8 cellular contexts compared by ENCODE assay signal in the genomic region with DNA sequence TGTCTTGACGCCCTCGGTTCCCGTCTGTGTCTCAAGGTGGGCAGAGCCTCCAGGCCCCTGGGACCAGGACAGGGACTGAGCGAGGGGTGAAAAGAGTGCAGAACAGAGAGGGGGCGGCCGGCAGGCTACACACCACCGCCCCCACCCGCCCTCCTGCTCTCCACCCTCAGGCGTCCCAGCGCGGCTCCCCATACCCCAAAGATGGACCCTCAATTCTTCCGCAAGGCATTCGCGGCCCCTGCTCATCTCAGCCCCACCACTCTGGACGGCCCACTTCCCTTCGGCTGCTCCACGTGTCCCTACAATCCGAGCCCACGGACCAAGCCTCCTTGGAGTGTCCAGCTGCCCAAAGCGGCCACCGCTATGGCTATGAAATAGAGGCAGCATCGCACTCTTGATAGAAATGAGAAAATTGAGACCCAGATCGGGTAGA. TPM values are rescaled to one million over a fixed set of nuclear protein-coding genes. Genes with fewer than 3 reads are reported as not detected.
DNase-seq lines count a peak whose midpoint lies in the region; ATAC-seq and TF ChIP-seq lines count a peak whose summit lies in the region.

No MANE protein-coding gene starts in this region.

- H4K20me1 ChIP-seq in osteoblast (ENCODE audit: insufficient read depth, low read length), result peaks cover 50% of the 10 kb centered on the region

- H3K9me3 ChIP-seq in Caco-2 (no peaks in the 10 kb centered on the region), NT2/D1 (ENCODE audit: insufficient read depth, low read length) (peaks cover 7% of the 10 kb centered on the region; the same call in 1 of the 2 replicates), endocrine pancreas (ENCODE audit: control insufficient read depth, low read length) (no peaks in the 10 kb centered on the region), osteoblast (ENCODE audit: low read depth, low read length) (no peaks in the 10 kb centered on the region)

- POLR2A ChIA-PET in Caco-2 (lab: Charles Lee), result no interaction called here

- CTCF ChIA-PET in Caco-2 (lab: Charles Lee), result no interaction called here

- peak overlapping the region; percentile 73 for H3K4me2 ChIP-seq in osteoblast (ENCODE audit: insufficient read depth, low read length)

- H2AFZ ChIP-seq in osteoblast (ENCODE audit: low read length), result no peak overlapping the region

- H3K4me1 ChIP-seq in Caco-2 (peaks cover 45% of the 10 kb centered on the region), NT2/D1 (ENCODE audit: insufficient read depth, insufficient read length) (peaks cover 24% of the 10 kb centered on the region), endocrine pancreas (ENCODE audit: control insufficient read depth, insufficient read depth, low read length) (no peaks in the 10 kb centered on the region), osteoblast (ENCODE audit: insufficient read depth, low read length) (peaks cover 25% of the 10 kb centered on the region)

- peak overlapping the region; percentile 89 for H3K4me3 ChIP-seq in Caco-2 (ENCODE audit: low read depth, low read length)
- peak overlapping the region; percentile 84 for H3K4me3 ChIP-seq in NT2/D1 (ENCODE audit: insufficient read length, low read depth)
- no peak overlapping the region for H3K4me3 ChIP-seq in endocrine pancreas (ENCODE audit: control insufficient read depth, insufficient read depth, low read length)
- H3K4me3 ChIP-seq in osteoblast (ENCODE audit: insufficient read depth, low read length), result peak overlapping the region; percentile 89

- peaks cover 14% of the 10 kb centered on the region for H3K36me3 Mint-ChIP-seq in Caco-2 (ENCODE audit: insufficient read depth, unreplicated experiment)

- BruUV-seq in Caco-2 (replicated peaks; lab: Mats Ljungman, UMichigan), result no TSS peak

- TF ChIP-seq CTCF in Caco-2 (IDR thresholded peaks at IDR 0.05; ENCODE audit: insufficient read depth in 1 of 2, low read depth in 1 of 2, low read length in 1 of 2, severe bottlenecking in 1 of 2, unreplicated experiment in 1 of 2) (no peak), osteoblast (IDR thresholded peaks at IDR 0.05; ENCODE audit: extremely low read depth, low read depth, low read length) (no peak)

- H3K79me2 ChIP-seq in osteoblast (ENCODE audit: insufficient read depth, low read length), result peaks cover 71% of the 10 kb centered on the region

- H3K9ac ChIP-seq in NT2/D1 (ENCODE audit: insufficient read length, low read depth) (peak overlapping the region; percentile 92), endocrine pancreas (ENCODE audit: control insufficient read depth, insufficient read depth, low read length) (peak overlapping the region; percentile 41)

- H3K27ac Mint-ChIP-seq in Caco-2 (ENCODE audit: unreplicated experiment), result peak overlapping the region; percentile 35

- DNase-seq in Caco-2 (no peak), NT2/D1 (ENCODE audit: low read depth, low spot score) (no peak), osteoblast (ENCODE audit: insufficient read length, low spot score, missing footprints) (no peak)
- DNase-seq in stimulated activated CD8-positive, alpha-beta memory T cell treated with anti-CD3 and anti-CD28 coated beads, Interleukin-4, amount 100 ng/mL, for 48 hours, result no peak
- no peak for DNase-seq in activated CD8-positive, alpha-beta memory T cell treated with anti-CD3 and anti-CD28 coated beads, Interleukin-2, amount 50 U/mL, for 4 hours

- no peaks in the 10 kb centered on the region for H3K9me3 Mint-ChIP-seq in Caco-2 (ENCODE audit: unreplicated experiment)

- no peaks in the 10 kb centered on the region for H3K27me3 Mint-ChIP-seq in Caco-2 (ENCODE audit: insufficient read depth, unreplicated experiment)

- H3K27ac ChIP-seq in osteoblast (ENCODE audit: low read depth, low read length), result peak overlapping the region; percentile 41

- peak overlapping the region; percentile 73 for H3K4me3 Mint-ChIP-seq in Caco-2 (ENCODE audit: unreplicated experiment)

- intact Hi-C loops in Caco-2 (cut with micrococcal nuclease; ENCODE audit: unreplicated experiment), result no loop called here

- peaks cover 5% of the 10 kb centered on the region for H3K4me1 Mint-ChIP-seq in Caco-2 (ENCODE audit: low read depth, unreplicated experiment)

- H3K27me3 ChIP-seq in Caco-2 (replicated peaks; ENCODE audit: control insufficient read depth, insufficient read depth, low read length), result no peaks in the 10 kb centered on the region
- peaks cover 24% of the 10 kb centered on the region for H3K27me3 ChIP-seq in NT2/D1 (ENCODE audit: insufficient read depth, insufficient read length)
- no peaks in the 10 kb centered on the region for H3K27me3 ChIP-seq in endocrine pancreas (ENCODE audit: control insufficient read depth, insufficient read depth, low read length)
- H3K27me3 ChIP-seq in osteoblast (ENCODE audit: insufficient read depth, low read length), result no peaks in the 10 kb centered on the region

- H3K36me3 ChIP-seq in Caco-2 (ENCODE audit: control insufficient read depth, insufficient read depth, low read length), result no peaks in the 10 kb centered on the region
- H3K36me3 ChIP-seq in NT2/D1 (ENCODE audit: insufficient read depth, insufficient read length, low read length), result no peaks in the 10 kb centered on the region
- H3K36me3 ChIP-seq in endocrine pancreas (ENCODE audit: control insufficient read depth, insufficient read depth, low read length), result no peaks in the 10 kb centered on the region
- no peaks in the 10 kb centered on the region for H3K36me3 ChIP-seq in osteoblast (ENCODE audit: insufficient read depth, low read length)

- ATAC-seq in GM18868 (IDR thresholded peaks at IDR 0.05; ENCODE audit: unreplicated experiment) (no peak), GM18511 (IDR thresholded peaks at IDR 0.05; ENCODE audit: unreplicated experiment) (no peak)

RNA-seq across cellular contexts. Expression of gene KLF16, which starts 1.8 kb away (rescaled TPM):
- total RNA-seq in Caco-2 (2022) (26.5 and 26.8 TPM in 2 replicates), osteoblast (6.9 and 11.5 TPM in 2 replicates)

RNA-seq across cellular contexts. Expression of gene REXO1, which starts 13.3 kb away (rescaled TPM):
- 43.0 and 46.6 TPM in 2 replicates for total RNA-seq in Caco-2 (2022)
- 8.5 and 9.4 TPM in 2 replicates for total RNA-seq in osteoblast

RNA-seq across cellular contexts. Expression of gene ABHD17A, which starts 23.7 kb away (rescaled TPM):
- total RNA-seq in Caco-2 (2022), result 47.7 and 51.8 TPM in 2 replicates
- 49.5 and 52.5 TPM in 2 replicates for total RNA-seq in osteoblast

RNA-seq across cellular contexts. Expression of gene ADAT3, which starts 43.6 kb away (rescaled TPM):
- total RNA-seq in Caco-2 (2022), result 12.6 and 14.0 TPM in 2 replicates
- total RNA-seq in osteoblast, result 3.3 and 3.8 TPM in 2 replicates

RNA-seq across cellular contexts. Expression of gene SCAMP4, which starts 43.6 kb away (rescaled TPM):
- total RNA-seq in Caco-2 (2022) (78.3 and 84.1 TPM in 2 replicates), osteoblast (55.7 and 70.6 TPM in 2 replicates)
